Comparison of ENCODE assay signal across 1 cellular context in the genomic region with DNA sequence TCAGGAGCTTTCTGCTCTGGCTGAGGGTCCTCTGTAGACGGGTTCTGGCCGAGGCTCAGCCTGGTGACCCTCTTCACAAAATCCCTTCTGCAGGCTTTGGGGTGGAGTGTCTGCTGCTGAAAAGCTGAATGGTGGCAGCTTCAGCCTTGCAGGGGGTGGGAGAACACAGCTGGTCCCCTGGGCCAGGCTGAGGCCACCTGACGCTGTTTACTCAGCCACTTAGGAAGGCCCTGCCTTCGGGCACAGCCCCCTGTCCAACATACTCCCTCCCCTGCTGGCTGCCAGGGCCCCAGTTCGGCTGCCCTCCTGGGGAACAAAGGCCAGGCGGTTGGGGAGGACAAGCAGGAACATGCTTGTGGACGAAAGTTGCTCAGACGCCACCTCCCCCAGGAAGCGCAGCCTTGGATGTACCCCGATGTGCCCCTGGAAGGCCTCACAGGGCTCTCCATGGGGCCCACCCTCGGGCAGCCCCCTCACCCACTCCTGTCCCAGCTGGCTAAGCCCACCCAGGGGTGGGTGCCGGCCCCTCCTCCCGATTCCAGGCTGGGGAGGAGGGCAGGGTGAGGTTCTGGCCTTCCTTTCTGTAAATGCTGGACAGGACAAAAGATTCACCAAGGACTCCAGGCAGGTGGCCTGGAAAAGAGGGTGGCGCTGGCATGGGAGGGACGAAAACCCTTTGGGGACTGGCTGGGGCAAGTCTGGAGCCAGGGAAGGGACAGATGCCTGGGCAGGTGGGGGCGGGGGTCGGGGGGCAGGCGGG.
TF ChIP-seq lines count a peak whose summit lies in the region.

A gene (minus strand): TSS at position 130 of the 760 bp plus-strand sequence. CDS start 271 bp downstream, outside the sequence.

TF ChIP-seq in HepG2, 621 proteins besides CTCF, POLR2A, EP300 and RAD21 (continues in another document):
- TF ChIP-seq, protein P1, sequence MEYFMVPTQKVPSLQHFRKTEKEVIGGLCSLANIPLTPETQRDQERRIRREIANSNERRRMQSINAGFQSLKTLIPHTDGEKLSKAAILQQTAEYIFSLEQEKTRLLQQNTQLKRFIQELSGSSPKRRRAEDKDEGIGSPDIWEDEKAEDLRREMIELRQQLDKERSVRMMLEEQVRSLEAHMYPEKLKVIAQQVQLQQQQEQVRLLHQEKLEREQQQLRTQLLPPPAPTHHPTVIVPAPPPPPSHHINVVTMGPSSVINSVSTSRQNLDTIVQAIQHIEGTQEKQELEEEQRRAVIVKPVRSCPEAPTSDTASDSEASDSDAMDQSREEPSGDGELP (IDR thresholded peaks at IDR 0.05; ENCODE audit: borderline replicate concordance, low read depth), result peak; percentile 98
- TF ChIP-seq, protein P2, sequence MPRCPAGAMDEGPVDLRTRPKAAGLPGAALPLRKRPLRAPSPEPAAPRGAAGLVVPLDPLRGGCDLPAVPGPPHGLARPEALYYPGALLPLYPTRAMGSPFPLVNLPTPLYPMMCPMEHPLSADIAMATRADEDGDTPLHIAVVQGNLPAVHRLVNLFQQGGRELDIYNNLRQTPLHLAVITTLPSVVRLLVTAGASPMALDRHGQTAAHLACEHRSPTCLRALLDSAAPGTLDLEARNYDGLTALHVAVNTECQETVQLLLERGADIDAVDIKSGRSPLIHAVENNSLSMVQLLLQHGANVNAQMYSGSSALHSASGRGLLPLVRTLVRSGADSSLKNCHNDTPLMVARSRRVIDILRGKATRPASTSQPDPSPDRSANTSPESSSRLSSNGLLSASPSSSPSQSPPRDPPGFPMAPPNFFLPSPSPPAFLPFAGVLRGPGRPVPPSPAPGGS (CRISPR knock-in tag; IDR thresholded peaks at IDR 0.05), result peak; percentile 33; the same call in 1 of the 2 replicates
- TF ChIP-seq TOPORS (CRISPR knock-in tag; IDR thresholded peaks at IDR 0.05) (peak; percentile 74; the same call in 1 of the 2 replicates), RBFOX2 (IDR thresholded peaks at IDR 0.05; ENCODE audit: low read depth, low read length) (peak; percentile 69), LCORL (IDR thresholded peaks at IDR 0.05) (no peak), LCORL (CRISPR knock-in tag; IDR thresholded peaks at IDR 0.05) (peak; percentile 91), HOXA5 (CRISPR knock-in tag; IDR thresholded peaks at IDR 0.05) (no peak), CHD2 (IDR thresholded peaks at IDR 0.05; ENCODE audit: low read depth, low read length) (no peak), ZFX (CRISPR knock-in tag; IDR thresholded peaks at IDR 0.05; ENCODE audit: low read depth) (peak; percentile 93), ZNF562 (CRISPR knock-in tag; IDR thresholded peaks at IDR 0.05; ENCODE audit: borderline replicate concordance) (no peak), AGO1 (IDR thresholded peaks at IDR 0.05; ENCODE audit: low read depth, low read length, poor library complexity, severe bottlenecking) (no peak), ARID2 (CRISPR knock-in tag; IDR thresholded peaks at IDR 0.05; ENCODE audit: borderline replicate concordance) (no peak), BRCA1 (CRISPR knock-in tag; IDR thresholded peaks at IDR 0.05) (no peak), ZNF446 (CRISPR knock-in tag; IDR thresholded peaks at IDR 0.05) (0 out of 2 replicates have a peak, but pooled peaks have one; percentile 32), SOX13 (IDR thresholded peaks at IDR 0.05) (no peak), SOX13 (CRISPR knock-in tag; conservative IDR thresholded peaks at IDR 0.05 in 1 of 2, IDR thresholded peaks at IDR 0.05 in 1 of 2) (peak in 1 of 2 experiments; percentile 55; a peak in 1 of 4 replicates), NFKB2 (CRISPR knock-in tag; IDR thresholded peaks at IDR 0.05; ENCODE audit: borderline replicate concordance) (0 out of 2 replicates have a peak, but pooled peaks have one; percentile 23), SAP130 (CRISPR knock-in tag; IDR thresholded peaks at IDR 0.05; ENCODE audit: low read depth) (peak; percentile 86), AKAP8 (CRISPR knock-in tag; IDR thresholded peaks at IDR 0.05) (0 out of 2 replicates have a peak, but pooled peaks have one; percentile 35), GATA4 (IDR thresholded peaks at IDR 0.05; ENCODE audit: borderline replicate concordance, low read depth) (peak; percentile 34; the same call in 1 of the 2 replicates), ZNF225 (CRISPR knock-in tag; IDR thresholded peaks at IDR 0.05) (no peak), ETV5 (CRISPR knock-in tag; IDR thresholded peaks at IDR 0.05; ENCODE audit: borderline replicate concordance) (peak; percentile 4; the same call in 1 of the 2 replicates), ZNF660 (CRISPR knock-in tag; IDR thresholded peaks at IDR 0.05; ENCODE audit: borderline replicate concordance, low read depth) (no peak), GABPB1 (CRISPR knock-in tag; IDR thresholded peaks at IDR 0.05) (peak; percentile 50; the same call in 1 of the 2 replicates), ZNF501 (CRISPR knock-in tag; IDR thresholded peaks at IDR 0.05) (0 out of 2 replicates have a peak, but pooled peaks have one; percentile 14), ZNF629 (CRISPR knock-in tag; conservative IDR thresholded peaks at IDR 0.05) (0 out of 2 replicates have a peak, but pooled peaks have one; percentile 14), GFI1 (CRISPR knock-in tag; IDR thresholded peaks at IDR 0.05; ENCODE audit: borderline replicate concordance) (peak; percentile 54; the same call in 1 of the 2 replicates), WIZ (CRISPR knock-in tag; IDR thresholded peaks at IDR 0.05) (no peak)
- TF ChIP-seq, protein P3, sequence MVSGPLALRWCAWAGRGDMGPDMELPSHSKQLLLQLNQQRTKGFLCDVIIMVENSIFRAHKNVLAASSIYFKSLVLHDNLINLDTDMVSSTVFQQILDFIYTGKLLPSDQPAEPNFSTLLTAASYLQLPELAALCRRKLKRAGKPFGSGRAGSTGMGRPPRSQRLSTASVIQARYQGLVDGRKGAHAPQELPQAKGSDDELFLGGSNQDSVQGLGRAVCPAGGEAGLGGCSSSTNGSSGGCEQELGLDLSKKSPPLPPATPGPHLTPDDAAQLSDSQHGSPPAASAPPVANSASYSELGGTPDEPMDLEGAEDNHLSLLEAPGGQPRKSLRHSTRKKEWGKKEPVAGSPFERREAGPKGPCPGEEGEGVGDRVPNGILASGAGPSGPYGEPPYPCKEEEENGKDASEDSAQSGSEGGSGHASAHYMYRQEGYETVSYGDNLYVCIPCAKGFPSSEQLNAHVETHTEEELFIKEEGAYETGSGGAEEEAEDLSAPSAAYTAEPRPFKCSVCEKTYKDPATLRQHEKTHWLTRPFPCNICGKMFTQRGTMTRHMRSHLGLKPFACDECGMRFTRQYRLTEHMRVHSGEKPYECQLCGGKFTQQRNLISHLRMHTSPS (CRISPR knock-in tag; IDR thresholded peaks at IDR 0.05; ENCODE audit: low read depth), result peak; percentile 95
- TF ChIP-seq, protein P4, sequence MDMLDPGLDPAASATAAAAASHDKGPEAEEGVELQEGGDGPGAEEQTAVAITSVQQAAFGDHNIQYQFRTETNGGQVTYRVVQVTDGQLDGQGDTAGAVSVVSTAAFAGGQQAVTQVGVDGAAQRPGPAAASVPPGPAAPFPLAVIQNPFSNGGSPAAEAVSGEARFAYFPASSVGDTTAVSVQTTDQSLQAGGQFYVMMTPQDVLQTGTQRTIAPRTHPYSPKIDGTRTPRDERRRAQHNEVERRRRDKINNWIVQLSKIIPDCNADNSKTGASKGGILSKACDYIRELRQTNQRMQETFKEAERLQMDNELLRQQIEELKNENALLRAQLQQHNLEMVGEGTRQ (IDR thresholded peaks at IDR 0.05; ENCODE audit: low read depth, low read length), result no peak
- TF ChIP-seq, protein P4 (CRISPR knock-in tag; IDR thresholded peaks at IDR 0.05; ENCODE audit: borderline replicate concordance), result no peak
- TF ChIP-seq, protein P5, sequence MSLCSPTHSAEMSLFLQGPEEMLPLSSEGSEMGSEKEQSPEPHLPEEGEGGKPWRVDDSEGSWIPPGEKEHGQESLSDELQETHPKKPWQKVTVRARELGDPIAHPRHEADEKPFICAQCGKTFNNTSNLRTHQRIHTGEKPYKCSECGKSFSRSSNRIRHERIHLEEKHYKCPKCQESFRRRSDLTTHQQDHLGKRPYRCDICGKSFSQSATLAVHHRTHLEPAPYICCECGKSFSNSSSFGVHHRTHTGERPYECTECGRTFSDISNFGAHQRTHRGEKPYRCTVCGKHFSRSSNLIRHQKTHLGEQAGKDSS (CRISPR knock-in tag; IDR thresholded peaks at IDR 0.05; ENCODE audit: borderline replicate concordance, low read depth), result peak; percentile 58; the same call in 1 of the 2 replicates
- TF ChIP-seq, protein P6, sequence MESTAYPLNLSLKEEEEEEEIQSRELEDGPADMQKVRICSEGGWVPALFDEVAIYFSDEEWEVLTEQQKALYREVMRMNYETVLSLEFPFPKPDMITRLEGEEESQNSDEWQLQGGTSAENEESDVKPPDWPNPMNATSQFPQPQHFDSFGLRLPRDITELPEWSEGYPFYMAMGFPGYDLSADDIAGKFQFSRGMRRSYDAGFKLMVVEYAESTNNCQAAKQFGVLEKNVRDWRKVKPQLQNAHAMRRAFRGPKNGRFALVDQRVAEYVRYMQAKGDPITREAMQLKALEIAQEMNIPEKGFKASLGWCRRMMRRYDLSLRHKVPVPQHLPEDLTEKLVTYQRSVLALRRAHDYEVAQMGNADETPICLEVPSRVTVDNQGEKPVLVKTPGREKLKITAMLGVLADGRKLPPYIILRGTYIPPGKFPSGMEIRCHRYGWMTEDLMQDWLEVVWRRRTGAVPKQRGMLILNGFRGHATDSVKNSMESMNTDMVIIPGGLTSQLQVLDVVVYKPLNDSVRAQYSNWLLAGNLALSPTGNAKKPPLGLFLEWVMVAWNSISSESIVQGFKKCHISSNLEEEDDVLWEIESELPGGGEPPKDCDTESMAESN (CRISPR knock-in tag; conservative IDR thresholded peaks at IDR 0.05), result peak; percentile 78; the same call in 1 of the 2 replicates
- TF ChIP-seq, protein P7, sequence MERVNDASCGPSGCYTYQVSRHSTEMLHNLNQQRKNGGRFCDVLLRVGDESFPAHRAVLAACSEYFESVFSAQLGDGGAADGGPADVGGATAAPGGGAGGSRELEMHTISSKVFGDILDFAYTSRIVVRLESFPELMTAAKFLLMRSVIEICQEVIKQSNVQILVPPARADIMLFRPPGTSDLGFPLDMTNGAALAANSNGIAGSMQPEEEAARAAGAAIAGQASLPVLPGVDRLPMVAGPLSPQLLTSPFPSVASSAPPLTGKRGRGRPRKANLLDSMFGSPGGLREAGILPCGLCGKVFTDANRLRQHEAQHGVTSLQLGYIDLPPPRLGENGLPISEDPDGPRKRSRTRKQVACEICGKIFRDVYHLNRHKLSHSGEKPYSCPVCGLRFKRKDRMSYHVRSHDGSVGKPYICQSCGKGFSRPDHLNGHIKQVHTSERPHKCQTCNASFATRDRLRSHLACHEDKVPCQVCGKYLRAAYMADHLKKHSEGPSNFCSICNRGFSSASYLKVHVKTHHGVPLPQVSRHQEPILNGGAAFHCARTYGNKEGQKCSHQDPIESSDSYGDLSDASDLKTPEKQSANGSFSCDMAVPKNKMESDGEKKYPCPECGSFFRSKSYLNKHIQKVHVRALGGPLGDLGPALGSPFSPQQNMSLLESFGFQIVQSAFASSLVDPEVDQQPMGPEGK (CRISPR knock-in tag; IDR thresholded peaks at IDR 0.05), result peak; percentile 96
- TF ChIP-seq, protein P8, sequence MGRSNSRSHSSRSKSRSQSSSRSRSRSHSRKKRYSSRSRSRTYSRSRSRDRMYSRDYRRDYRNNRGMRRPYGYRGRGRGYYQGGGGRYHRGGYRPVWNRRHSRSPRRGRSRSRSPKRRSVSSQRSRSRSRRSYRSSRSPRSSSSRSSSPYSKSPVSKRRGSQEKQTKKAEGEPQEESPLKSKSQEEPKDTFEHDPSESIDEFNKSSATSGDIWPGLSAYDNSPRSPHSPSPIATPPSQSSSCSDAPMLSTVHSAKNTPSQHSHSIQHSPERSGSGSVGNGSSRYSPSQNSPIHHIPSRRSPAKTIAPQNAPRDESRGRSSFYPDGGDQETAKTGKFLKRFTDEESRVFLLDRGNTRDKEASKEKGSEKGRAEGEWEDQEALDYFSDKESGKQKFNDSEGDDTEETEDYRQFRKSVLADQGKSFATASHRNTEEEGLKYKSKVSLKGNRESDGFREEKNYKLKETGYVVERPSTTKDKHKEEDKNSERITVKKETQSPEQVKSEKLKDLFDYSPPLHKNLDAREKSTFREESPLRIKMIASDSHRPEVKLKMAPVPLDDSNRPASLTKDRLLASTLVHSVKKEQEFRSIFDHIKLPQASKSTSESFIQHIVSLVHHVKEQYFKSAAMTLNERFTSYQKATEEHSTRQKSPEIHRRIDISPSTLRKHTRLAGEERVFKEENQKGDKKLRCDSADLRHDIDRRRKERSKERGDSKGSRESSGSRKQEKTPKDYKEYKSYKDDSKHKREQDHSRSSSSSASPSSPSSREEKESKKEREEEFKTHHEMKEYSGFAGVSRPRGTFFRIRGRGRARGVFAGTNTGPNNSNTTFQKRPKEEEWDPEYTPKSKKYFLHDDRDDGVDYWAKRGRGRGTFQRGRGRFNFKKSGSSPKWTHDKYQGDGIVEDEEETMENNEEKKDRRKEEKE (IDR thresholded peaks at IDR 0.05), result no peak
- TF ChIP-seq, protein P9, sequence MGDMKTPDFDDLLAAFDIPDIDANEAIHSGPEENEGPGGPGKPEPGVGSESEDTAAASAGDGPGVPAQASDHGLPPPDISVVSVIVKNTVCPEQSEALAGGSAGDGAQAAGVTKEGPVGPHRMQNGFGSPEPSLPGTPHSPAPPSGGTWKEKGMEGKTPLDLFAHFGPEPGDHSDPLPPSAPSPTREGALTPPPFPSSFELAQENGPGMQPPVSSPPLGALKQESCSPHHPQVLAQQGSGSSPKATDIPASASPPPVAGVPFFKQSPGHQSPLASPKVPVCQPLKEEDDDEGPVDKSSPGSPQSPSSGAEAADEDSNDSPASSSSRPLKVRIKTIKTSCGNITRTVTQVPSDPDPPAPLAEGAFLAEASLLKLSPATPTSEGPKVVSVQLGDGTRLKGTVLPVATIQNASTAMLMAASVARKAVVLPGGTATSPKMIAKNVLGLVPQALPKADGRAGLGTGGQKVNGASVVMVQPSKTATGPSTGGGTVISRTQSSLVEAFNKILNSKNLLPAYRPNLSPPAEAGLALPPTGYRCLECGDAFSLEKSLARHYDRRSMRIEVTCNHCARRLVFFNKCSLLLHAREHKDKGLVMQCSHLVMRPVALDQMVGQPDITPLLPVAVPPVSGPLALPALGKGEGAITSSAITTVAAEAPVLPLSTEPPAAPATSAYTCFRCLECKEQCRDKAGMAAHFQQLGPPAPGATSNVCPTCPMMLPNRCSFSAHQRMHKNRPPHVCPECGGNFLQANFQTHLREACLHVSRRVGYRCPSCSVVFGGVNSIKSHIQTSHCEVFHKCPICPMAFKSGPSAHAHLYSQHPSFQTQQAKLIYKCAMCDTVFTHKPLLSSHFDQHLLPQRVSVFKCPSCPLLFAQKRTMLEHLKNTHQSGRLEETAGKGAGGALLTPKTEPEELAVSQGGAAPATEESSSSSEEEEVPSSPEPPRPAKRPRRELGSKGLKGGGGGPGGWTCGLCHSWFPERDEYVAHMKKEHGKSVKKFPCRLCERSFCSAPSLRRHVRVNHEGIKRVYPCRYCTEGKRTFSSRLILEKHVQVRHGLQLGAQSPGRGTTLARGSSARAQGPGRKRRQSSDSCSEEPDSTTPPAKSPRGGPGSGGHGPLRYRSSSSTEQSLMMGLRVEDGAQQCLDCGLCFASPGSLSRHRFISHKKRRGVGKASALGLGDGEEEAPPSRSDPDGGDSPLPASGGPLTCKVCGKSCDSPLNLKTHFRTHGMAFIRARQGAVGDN (CRISPR knock-in tag; IDR thresholded peaks at IDR 0.05), result peak; percentile 93
